ENCODE assay signal across 3 cellular contexts in genomic region chr5:66186108-66186507, GRCh38.
A peak's percentile ranks its signal among the peaks of the same experiment; 100 is the strongest.
TF ChIP-seq lines count a peak whose summit lies in the region.

No MANE protein-coding gene starts in this region.

TF ChIP-seq in HepG2, 621 proteins besides CTCF, POLR2A, EP300 and RAD21:
- TF ChIP-seq ESRRA (CRISPR knock-in tag; IDR thresholded peaks at IDR 0.05; ENCODE audit: low read depth) (no peak), SAP130 (CRISPR knock-in tag; IDR thresholded peaks at IDR 0.05; ENCODE audit: low read depth) (no peak), NFKB2 (CRISPR knock-in tag; IDR thresholded peaks at IDR 0.05; ENCODE audit: borderline replicate concordance) (no peak), TOE1 (CRISPR knock-in tag; IDR thresholded peaks at IDR 0.05) (no peak), ELF3 (CRISPR knock-in tag; IDR thresholded peaks at IDR 0.05) (no peak), MAF1 (CRISPR knock-in tag; IDR thresholded peaks at IDR 0.05; ENCODE audit: borderline replicate concordance) (no peak), ZNF737 (CRISPR knock-in tag; IDR thresholded peaks at IDR 0.05; ENCODE audit: borderline replicate concordance) (no peak), HIC2 (CRISPR knock-in tag; IDR thresholded peaks at IDR 0.05; ENCODE audit: low read depth) (no peak), SP140L (CRISPR knock-in tag; IDR thresholded peaks at IDR 0.05; ENCODE audit: borderline replicate concordance) (no peak), BRCA1 (CRISPR knock-in tag; IDR thresholded peaks at IDR 0.05) (no peak), RFXAP (CRISPR knock-in tag; IDR thresholded peaks at IDR 0.05; ENCODE audit: borderline replicate concordance) (no peak), MYNN (CRISPR knock-in tag; IDR thresholded peaks at IDR 0.05; ENCODE audit: low read depth) (no peak), ZFX (CRISPR knock-in tag; IDR thresholded peaks at IDR 0.05; ENCODE audit: low read depth) (no peak), RFX3 (CRISPR knock-in tag; IDR thresholded peaks at IDR 0.05) (no peak), ZBTB37 (CRISPR knock-in tag; IDR thresholded peaks at IDR 0.05) (no peak), SRF (IDR thresholded peaks at IDR 0.05; ENCODE audit: low read depth, low read length) (no peak), PTBP1 (IDR thresholded peaks at IDR 0.05; ENCODE audit: low read depth, low read length, poor library complexity, severe bottlenecking) (no peak), TOPORS (CRISPR knock-in tag; IDR thresholded peaks at IDR 0.05) (no peak), KDM1A (CRISPR knock-in tag; IDR thresholded peaks at IDR 0.05) (no peak), MTA3 (CRISPR knock-in tag; IDR thresholded peaks at IDR 0.05) (no peak)

TF ChIP-seq in GM23338, 12 proteins besides CTCF, POLR2A, EP300 and RAD21:
- TF ChIP-seq JUNB (IDR thresholded peaks at IDR 0.05; ENCODE audit: unreplicated experiment) = no peak
- no peak for TF ChIP-seq ZNF462 (CRISPR knock-in tag; IDR thresholded peaks at IDR 0.05)
- no peak for TF ChIP-seq ZNF331 (CRISPR knock-in tag; IDR thresholded peaks at IDR 0.05; ENCODE audit: low read depth)
- no peak for TF ChIP-seq NANOG (IDR thresholded peaks at IDR 0.05; ENCODE audit: borderline replicate concordance)

TF ChIP-seq in K562, 482 proteins besides CTCF, POLR2A, EP300 and RAD21:
- TF ChIP-seq MXD1 (CRISPR knock-in tag; IDR thresholded peaks at IDR 0.05; ENCODE audit: borderline replicate concordance, poor library complexity, severe bottlenecking) (no peak), ZNF785 (CRISPR knock-in tag; IDR thresholded peaks at IDR 0.05) (no peak), CTBP1 (IDR thresholded peaks at IDR 0.05; ENCODE audit: borderline replicate concordance) (0 out of 2 replicates have a peak, but pooled peaks have one; percentile 18), HNRNPLL (IDR thresholded peaks at IDR 0.05; ENCODE audit: low read depth, low read length, poor library complexity, severe bottlenecking) (no peak), MCM2 (IDR thresholded peaks at IDR 0.05; ENCODE audit: low read depth) (no peak), ZBTB40 (IDR thresholded peaks at IDR 0.05) (no peak), ZBTB40 (CRISPR knock-in tag; IDR thresholded peaks at IDR 0.05) (no peak), BCLAF1 (IDR thresholded peaks at IDR 0.05; ENCODE audit: borderline replicate concordance in 1 of 2, control insufficient read depth in 1 of 2, low read depth in 2 of 2, low read length in 1 of 2) (no peak), SUPT5H (IDR thresholded peaks at IDR 0.05) (0 out of 2 replicates have a peak, but pooled peaks have one; percentile 16), ESRRA (IDR thresholded peaks at IDR 0.05; ENCODE audit: borderline replicate concordance, low read depth) (peak; percentile 90)
